ENCODE assay signal across 2 cellular contexts in genomic region chr4:73952352-73952751, GRCh38.
TF ChIP-seq lines count a peak whose summit lies in the region.

No MANE protein-coding gene starts in this region.

TF ChIP-seq in GM23338, 12 proteins besides CTCF, POLR2A, EP300 and RAD21:
- no peak for TF ChIP-seq EZH2phosphoT487 (IDR thresholded peaks at IDR 0.05; ENCODE audit: unreplicated experiment)
- TF ChIP-seq POLR2AphosphoS5 (IDR thresholded peaks at IDR 0.05; ENCODE audit: low read depth): no peak
- no peak for TF ChIP-seq ETS1 (IDR thresholded peaks at IDR 0.05)
- no peak for TF ChIP-seq REST (IDR thresholded peaks at IDR 0.05; ENCODE audit: unreplicated experiment)
- TF ChIP-seq ZNF114 (CRISPR knock-in tag; IDR thresholded peaks at IDR 0.05): no peak
- TF ChIP-seq ZNF462 (CRISPR knock-in tag; IDR thresholded peaks at IDR 0.05): no peak
- no peak for TF ChIP-seq EZH2 (IDR thresholded peaks at IDR 0.05; ENCODE audit: low read depth, unreplicated experiment)
- TF ChIP-seq NANOG (IDR thresholded peaks at IDR 0.05; ENCODE audit: borderline replicate concordance): no peak
- TF ChIP-seq CREB1 (CRISPR knock-in tag; IDR thresholded peaks at IDR 0.05; ENCODE audit: low read depth): no peak
- TF ChIP-seq JUNB (IDR thresholded peaks at IDR 0.05; ENCODE audit: unreplicated experiment): no peak
- no peak for TF ChIP-seq ZNF331 (CRISPR knock-in tag; IDR thresholded peaks at IDR 0.05; ENCODE audit: low read depth)
- no peak for TF ChIP-seq STAT1 (IDR thresholded peaks at IDR 0.05; ENCODE audit: unreplicated experiment)

TF ChIP-seq in K562, 482 proteins besides CTCF, POLR2A, EP300 and RAD21:
- TF ChIP-seq CEBPB (tag; IDR thresholded peaks at IDR 0.05) (no peak), MAZ (CRISPR knock-in tag; conservative IDR thresholded peaks at IDR 0.05 in 1 of 2, IDR thresholded peaks at IDR 0.05 in 1 of 2) (no peak), ILF3 (IDR thresholded peaks at IDR 0.05; ENCODE audit: borderline replicate concordance) (no peak), CREM (IDR thresholded peaks at IDR 0.05; ENCODE audit: low read depth) (no peak), MCM5 (IDR thresholded peaks at IDR 0.05; ENCODE audit: low read depth) (no peak), SAP30 (IDR thresholded peaks at IDR 0.05; ENCODE audit: borderline replicate concordance, insufficient read depth, low read depth, low read length, poor library complexity, severe bottlenecking) (no peak), TGIF2 (CRISPR knock-in tag; IDR thresholded peaks at IDR 0.05) (no peak), HLTF (IDR thresholded peaks at IDR 0.05) (no peak), ZNF586 (CRISPR knock-in tag; conservative IDR thresholded peaks at IDR 0.05) (no peak), CHAMP1 (IDR thresholded peaks at IDR 0.05) (no peak), MTF1 (CRISPR knock-in tag; IDR thresholded peaks at IDR 0.05; ENCODE audit: borderline replicate concordance) (no peak), ZNF12 (CRISPR knock-in tag; IDR thresholded peaks at IDR 0.05) (no peak)
